In the genomic region with DNA sequence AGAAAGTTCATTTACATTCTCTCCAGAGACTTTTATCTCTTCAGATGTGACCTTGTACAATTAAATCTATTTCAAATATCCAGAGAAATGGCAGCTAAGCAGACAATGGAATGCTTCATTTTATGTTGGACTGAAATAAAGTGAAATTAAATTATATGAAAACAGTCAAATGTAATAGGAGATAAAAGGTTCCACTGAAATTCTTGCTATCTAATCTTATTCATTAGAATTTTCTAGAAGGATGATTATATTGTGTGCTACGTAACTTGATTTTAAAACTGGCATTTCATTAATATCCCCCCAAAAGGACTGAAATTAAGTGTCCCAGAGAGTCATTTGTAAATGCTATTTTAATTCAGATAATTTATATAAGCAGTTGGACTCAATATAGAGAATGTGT, we compare ENCODE assay signal across 23 cellular contexts.
"Had no signal": no experiment of that assay in that cellular context is flagged by ENCODE, and none has a peak within 500 bp of the region (broad histone marks: within the 10 kb centered on the region; RNA-seq: fewer than 3 reads in every experiment).

No MANE protein-coding gene starts in this region.

- H3K27ac ChIP-seq: coronary artery, dorsolateral prefrontal cortex, esophagus muscularis mucosa, foreskin keratinocyte, gastroesophageal sphincter, heart left ventricle, hepatocyte, left lung, lower lobe of right lung had no signal

- H3K27ac Mint-ChIP-seq: immature natural killer cell, mesothelial cell of epicardium, naive B cell had no signal

- H3K27me3 Mint-ChIP-seq: naive B cell had no signal

- H3K4me3 Mint-ChIP-seq: immature natural killer cell, mesothelial cell of epicardium, naive B cell had no signal

- ATAC-seq: foreskin keratinocyte, gastroesophageal sphincter, heart left ventricle, left colon, left lung, left ventricle myocardium superior, lower lobe of right lung, mucosa of descending colon had no signal

- H3K4me1 Mint-ChIP-seq: immature natural killer cell, mesothelial cell of epicardium, naive B cell had no signal

- H3K79me2 ChIP-seq: hepatocyte had no signal

- H2AFZ ChIP-seq: hepatocyte had no signal

- H3K4me2 ChIP-seq: hepatocyte had no signal

- H3K9me3 ChIP-seq: esophagus muscularis mucosa, gastroesophageal sphincter, heart left ventricle, left lung, lower lobe of right lung, mucosa of descending colon had no signal

- DNase-seq: dermis blood vessel endothelial cell; dorsolateral prefrontal cortex; effector CD4-positive, alpha-beta T cell; effector memory CD4-positive, alpha-beta T cell; foreskin keratinocyte; heart left ventricle; hypothalamus; immature natural killer cell; islet precursor cell; kidney; kidney glomerular epithelial cell; left colon; left lung; left ventricle myocardium superior; lower lobe of right lung; mesenchymal stem cell; mucosa of descending colon; naive B cell had no signal

- H3K36me3 ChIP-seq: esophagus muscularis mucosa, gastroesophageal sphincter, heart left ventricle, left lung, lower lobe of right lung had no signal

- H3K36me3 Mint-ChIP-seq: immature natural killer cell, mesothelial cell of epicardium, naive B cell had no signal

- H3K9me3 Mint-ChIP-seq: mesothelial cell of epicardium, naive B cell had no signal

- H3K27me3 ChIP-seq: dorsolateral prefrontal cortex, esophagus muscularis mucosa, foreskin keratinocyte, gastroesophageal sphincter, heart left ventricle, hepatocyte, left lung had no signal

- H3K4me3 ChIP-seq: coronary artery, dorsolateral prefrontal cortex, esophagus muscularis mucosa, gastroesophageal sphincter, heart left ventricle, hepatocyte, left lung, lower lobe of right lung, mucosa of descending colon had no signal
